9 cellular contexts compared by ENCODE assay signal in genomic region chr16:81624718-81625543, GRCh38.
DNase-seq lines count a peak whose midpoint lies in the region; TF ChIP-seq lines count a peak whose summit lies in the region.
"Had no signal": no experiment of that assay in that cellular context is flagged by ENCODE, and none has a peak within 500 bp of the region (broad histone marks: within the 10 kb centered on the region; RNA-seq: fewer than 3 reads in every experiment).

No MANE protein-coding gene starts in this region.

- intact Hi-C loops in esophagus squamous epithelium (cut with DNase I): loop anchor here (5.0 kb wide), 1 partner anchor 97 kb away; no protein-coding TSS in a partner anchor
- intact Hi-C loops in spleen (cut with DNase I; ENCODE audit: low total_unique reads): no loop called here

- H3K27ac ChIP-seq in esophagus squamous epithelium (peak overlapping the region; percentile 81 to 90 (median 87)), stomach smooth muscle (ENCODE audit: low read length) (peak overlapping the region; percentile 60), spleen (peak overlapping the region in 4 of 8 donors; percentile 26 to 63 (median 40))

- H3K9me3 ChIP-seq in esophagus squamous epithelium (no peaks in the 10 kb centered on the region), stomach smooth muscle (ENCODE audit: control insufficient read depth in 2 of 2, low read length in 2 of 2) (no peaks in the 10 kb centered on the region), spleen (no peaks in the 10 kb centered on the region)

- 71% methylated on average over 8 to 9 of the region's 11 CpGs for WGBS in esophagus squamous epithelium, 2 donors
- WGBS in spleen, 5 donors: 58 to 69% (median 61%) methylated on average over 11 of the region's 11 CpGs

- TF ChIP-seq CTCF in esophagus squamous epithelium (IDR thresholded peaks at IDR 0.05) (no peak), spleen (IDR thresholded peaks at IDR 0.05 in 8 of 11, conservative IDR thresholded peaks at IDR 0.05 in 3 of 11) (no peak), GM13977 (IDR thresholded peaks at IDR 0.05; ENCODE audit: extremely low read depth, insufficient read depth, missing control alignments) (no peak)

- no peak for TF ChIP-seq POLR2A in esophagus squamous epithelium (IDR thresholded peaks at IDR 0.05)
- no peak for TF ChIP-seq POLR2A in spleen (IDR thresholded peaks at IDR 0.05)

- peak overlapping the region in 1 of 2 donors; percentile 47 for H3K9ac ChIP-seq in stomach smooth muscle (ENCODE audit: low read length in 2 of 2)

- DNase-seq in NCI-H146 (lab: John Stamatoyannopoulos, UW) (peak; percentile 20), NCI-H146 treated with DMSO at 0.1 percent for 48 hours (lab: John Stamatoyannopoulos, UW; ENCODE audit: unreplicated experiment) (no peak), NCI-H69 (lab: John Stamatoyannopoulos, UW) (peak; percentile 75), esophagus squamous epithelium (lab: John Stamatoyannopoulos, UW) (no peak), spleen (no peak), GM13977 (ENCODE audit: low spot score) (no peak)
- DNase-seq in effector CD4-positive, alpha-beta T cell: no peak
- DNase-seq: activated naive CD4-positive, alpha-beta T cell had no signal

- in situ Hi-C loops in GM13977 (cut with MboI; ENCODE audit: low pct_unique_long_range_greater_than_20kb, low sequenced_read_pairs, unreplicated experiment): no loop called here

- peaks cover 40 to 68% (median 44%) of the 10 kb centered on the region in 3 donors for H3K4me1 ChIP-seq in esophagus squamous epithelium
- peaks cover 44% of the 10 kb centered on the region for H3K4me1 ChIP-seq in stomach smooth muscle (ENCODE audit: control insufficient read depth, insufficient read depth, low read length)
- peaks cover 8 to 35% (median 14%) of the 10 kb centered on the region in 6 donors for H3K4me1 ChIP-seq in spleen

- peaks cover 0 to 22% (median 5%) of the 10 kb centered on the region in 3 donors for H3K36me3 ChIP-seq in esophagus squamous epithelium
- peaks cover 0 to 6% of the 10 kb centered on the region in 2 donors for H3K36me3 ChIP-seq in stomach smooth muscle (ENCODE audit: control insufficient read depth in 2 of 2, insufficient read depth in 2 of 2, low read length in 2 of 2)
- H3K36me3 ChIP-seq in spleen: peaks cover 0 to 59% (median 4%) of the 10 kb centered on the region in 6 donors

- no peaks in the 10 kb centered on the region for H3K27me3 ChIP-seq in esophagus squamous epithelium
- no peaks in the 10 kb centered on the region for H3K27me3 ChIP-seq in stomach smooth muscle (ENCODE audit: control insufficient read depth in 1 of 2, insufficient read depth in 2 of 2, low read length in 2 of 2)
- no peaks in the 10 kb centered on the region for H3K27me3 ChIP-seq in spleen (replicated peaks in 1 of 7)

- no peak overlapping the region for H3K4me3 ChIP-seq in esophagus squamous epithelium
- peak overlapping the region in 1 of 2 donors; percentile 22 for H3K4me3 ChIP-seq in stomach smooth muscle (ENCODE audit: low read length in 2 of 2)
- no peak overlapping the region for H3K4me3 ChIP-seq in spleen

Comparison
In these comparisons a context has a peak if more than half of its experiments do, and no peak if none do; other contexts are left out.
1. DNase-seq: peak in NCI-H146 (single experiment) and NCI-H69 (single experiment); none in NCI-H146 treated with DMSO at 0.1 percent for 48 hours (single experiment), esophagus squamous epithelium (single experiment), spleen (single experiment), GM13977 (single experiment) and effector CD4-positive, alpha-beta T cell (single experiment).